9 cellular contexts compared by ENCODE assay signal in the genomic region with DNA sequence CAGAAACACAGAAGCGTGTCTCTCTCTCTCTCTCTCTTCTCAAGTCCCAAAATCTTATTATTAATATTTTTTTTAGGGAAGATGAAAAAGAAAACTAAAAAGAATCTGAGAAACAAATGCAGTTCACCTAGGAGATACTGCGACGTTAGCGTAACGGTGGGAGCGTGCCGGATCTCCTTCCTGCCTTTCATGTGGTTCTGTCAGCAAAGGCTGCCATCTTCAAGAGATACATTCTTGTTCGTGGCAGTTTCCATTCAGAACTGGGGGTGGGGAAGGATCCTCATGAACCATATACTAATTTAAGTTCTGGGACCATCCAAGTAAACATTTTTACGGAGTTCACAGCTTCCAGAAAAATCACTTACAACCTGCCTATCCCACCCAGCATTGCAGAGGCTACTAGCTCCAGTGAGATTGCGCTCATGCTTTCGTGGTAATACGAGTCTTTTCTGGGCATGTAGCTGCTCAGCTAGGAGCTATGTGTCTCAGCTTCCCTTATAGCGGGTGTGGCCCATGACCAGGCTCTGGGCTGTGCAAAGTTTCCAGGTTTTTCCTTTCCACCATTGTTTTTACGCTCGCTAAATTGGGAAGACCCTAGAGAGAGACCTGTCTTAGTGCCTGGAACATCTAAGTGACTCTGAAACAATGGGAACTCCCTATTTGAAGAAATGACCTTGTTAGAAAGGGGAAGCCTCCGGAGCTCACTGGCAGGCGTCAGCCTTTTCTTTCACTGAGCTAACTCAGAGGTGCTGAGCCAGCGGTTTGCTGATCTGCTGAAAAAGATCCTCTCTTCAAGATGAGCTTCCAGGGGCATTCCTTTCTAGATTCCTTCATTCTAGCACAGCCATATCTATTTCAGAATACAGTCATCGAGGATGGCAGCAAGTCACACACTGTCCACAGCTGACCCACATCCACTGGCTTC. TPM values are rescaled to one million over a fixed set of nuclear protein-coding genes. Genes with fewer than 3 reads are reported as not detected.
DNase-seq lines count a peak whose midpoint lies in the region; ATAC-seq and TF ChIP-seq lines count a peak whose summit lies in the region.
"Had no signal": no experiment of that assay in that cellular context is flagged by ENCODE, and none has a peak within 500 bp of the region (broad histone marks: within the 10 kb centered on the region; RNA-seq: fewer than 3 reads in every experiment).

No MANE protein-coding gene starts in this region.

- DNase-seq in Right ventricle myocardium superior (peak; percentile 68), right atrium auricular region (ENCODE audit: low spot score) (no peak), mucosa of gallbladder (ENCODE audit: low spot score) (peak; percentile 33), DMS79 (lab: John Stamatoyannopoulos, UW) (no peak), NCI-H2107 treated with DMSO at 0.1 percent for 48 hours (lab: John Stamatoyannopoulos, UW; ENCODE audit: unreplicated experiment) (no peak), endothelial cell (ENCODE audit: low spot score) (no peak)
- DNase-seq in activated naive CD4-positive, alpha-beta T cell treated with anti-CD3 and anti-CD28 coated beads, Interleukin-2, amount 50 U/mL, for 16 hours: peak; percentile 65
- DNase-seq: NCI-H1930 had no signal

- H3K4me1 Mint-ChIP-seq in endothelial cell (ENCODE audit: unreplicated experiment): peaks cover 4% of the 10 kb centered on the region

- no peaks in the 10 kb centered on the region for H3K4me1 ChIP-seq in right atrium auricular region

- H3K4me3 Mint-ChIP-seq in endothelial cell (ENCODE audit: unreplicated experiment): no peak overlapping the region

- H3K27me3 ChIP-seq in right atrium auricular region: no peaks in the 10 kb centered on the region

- intact Hi-C loops in Right ventricle myocardium superior (cut with DNase I): no loop called here

- H3K4me3 ChIP-seq in right atrium auricular region: no peak overlapping the region

- no peak overlapping the region for H3K27ac Mint-ChIP-seq in endothelial cell (ENCODE audit: unreplicated experiment)

- no peak overlapping the region for H3K27ac ChIP-seq in right atrium auricular region

- no peaks in the 10 kb centered on the region for H3K36me3 Mint-ChIP-seq in endothelial cell (ENCODE audit: low read depth, unreplicated experiment)

- no peaks in the 10 kb centered on the region for H3K9me3 ChIP-seq in right atrium auricular region

- no peaks in the 10 kb centered on the region for H3K36me3 ChIP-seq in right atrium auricular region

- TF ChIP-seq CTCF in right atrium auricular region (IDR thresholded peaks at IDR 0.05) (no peak), endothelial cell (IDR thresholded peaks at IDR 0.05; ENCODE audit: unreplicated experiment) (no peak)

- ATAC-seq in Right ventricle myocardium superior (ENCODE audit: poor library complexity) (peak; percentile 52), HG03432 (IDR thresholded peaks at IDR 0.05; ENCODE audit: unreplicated experiment) (no peak)

- peaks cover 4% of the 10 kb centered on the region for H3K27me3 Mint-ChIP-seq in endothelial cell (ENCODE audit: unreplicated experiment)

- H3K9me3 Mint-ChIP-seq in endothelial cell (ENCODE audit: unreplicated experiment): no peaks in the 10 kb centered on the region

RNA-seq across cellular contexts. Expression of a gene that starts 17.3 kb away (rescaled TPM):
- 0.27 TPM for total RNA-seq in Right ventricle myocardium superior
- total RNA-seq in right atrium auricular region: under 1 TPM; 0.11 to 0.31 TPM
- total RNA-seq in mucosa of gallbladder: 2.8 TPM
- not detected for total RNA-seq in endothelial cell (ENCODE audit: unreplicated experiment)

RNA-seq across cellular contexts. Expression of a gene that starts 50.3 kb away (rescaled TPM):
- total RNA-seq in Right ventricle myocardium superior: 2.5 TPM
- total RNA-seq in right atrium auricular region: 1 to 10 TPM; 2.5 to 3.1 TPM
- 11.9 TPM for total RNA-seq in mucosa of gallbladder
- total RNA-seq in endothelial cell (ENCODE audit: unreplicated experiment): not detected

Comparison
In these comparisons a context has a peak if more than half of its experiments do, and no peak if none do; other contexts are left out.
1. DNase-seq: peak in Right ventricle myocardium superior (single experiment), activated naive CD4-positive, alpha-beta T cell treated with anti-CD3 and anti-CD28 coated beads, Interleukin-2, amount 50 U/mL, for 16 hours (single experiment) and mucosa of gallbladder (single experiment); none in right atrium auricular region (single experiment), DMS79 (single experiment), NCI-H2107 treated with DMSO at 0.1 percent for 48 hours (single experiment) and endothelial cell (single experiment).